ENCODE assay signal across 7 cellular contexts in genomic region chr11:113773092-113773415, GRCh38. TPM values are rescaled to one million over a fixed set of nuclear protein-coding genes. Genes with fewer than 3 reads are reported as not detected.
DNase-seq lines count a peak whose midpoint lies in the region; ATAC-seq and TF ChIP-seq lines count a peak whose summit lies in the region.

No MANE protein-coding gene starts in this region.

- TF ChIP-seq POLR2A in adrenal gland (IDR thresholded peaks at IDR 0.05), result no peak

- intact Hi-C loops in adrenal gland (cut with DNase I), result no loop called here

- ATAC-seq in stimulated activated naive CD8-positive, alpha-beta T cell treated with anti-CD3 and anti-CD28 coated beads, Interleukin-15, amount 100 ng/mL, for 72 hours, result no peak
- no peak for ATAC-seq in GM19035 (IDR thresholded peaks at IDR 0.05; ENCODE audit: unreplicated experiment)

- H3K4me1 ChIP-seq in adrenal gland (replicated peaks in 1 of 2), result peaks cover 5 to 20% of the 10 kb centered on the region in 2 donors

- peaks cover 0 to 5% of the 10 kb centered on the region in 2 donors for H3K36me3 ChIP-seq in adrenal gland (replicated peaks in 1 of 2)

- no peaks in the 10 kb centered on the region for H3K27me3 Mint-ChIP-seq in stimulated activated naive CD8-positive, alpha-beta T cell treated with anti-CD3 and anti-CD28 coated beads, Interleukin-15, amount 100 ng/mL, for 72 hours

- H3K4me3 Mint-ChIP-seq in stimulated activated naive CD8-positive, alpha-beta T cell treated with anti-CD3 and anti-CD28 coated beads, Interleukin-15, amount 100 ng/mL, for 72 hours, result peak overlapping the region; percentile 86 to 100

- peaks cover 25% of the 10 kb centered on the region for H3K4me1 Mint-ChIP-seq in stimulated activated naive CD8-positive, alpha-beta T cell treated with anti-CD3 and anti-CD28 coated beads, Interleukin-15, amount 100 ng/mL, for 72 hours

- no peak for DNase-seq in GM12864 (ENCODE audit: low read depth)
- DNase-seq in HuH-7 (ENCODE audit: low spot score), result peak; percentile 36
- DNase-seq in adrenal gland, result peak in 4 of 7 donors; percentile 11 to 59 (median 23)
- DNase-seq in iPS-NIHi11 (ENCODE audit: low spot score), result peak; percentile 37
- no peak for DNase-seq in stimulated activated naive CD8-positive, alpha-beta T cell treated with anti-CD3 and anti-CD28 coated beads, Interleukin-15, amount 100 ng/mL, for 72 hours
- DNase-seq in COR-L47 (lab: John Stamatoyannopoulos, UW), result no peak

- peak overlapping the region; percentile 41 to 84 (median 83) for H3K27ac ChIP-seq in adrenal gland

- peak overlapping the region; percentile 96 to 100 for H3K27ac Mint-ChIP-seq in stimulated activated naive CD8-positive, alpha-beta T cell treated with anti-CD3 and anti-CD28 coated beads, Interleukin-15, amount 100 ng/mL, for 72 hours

- 0 to 1% (median 1%) methylated on average over 10 of the region's 10 CpGs for WGBS in adrenal gland, 4 donors

- H3K4me3 ChIP-seq in GM12864 (ENCODE audit: low read depth, low read length), result peak overlapping the region; percentile 100
- H3K4me3 ChIP-seq in adrenal gland, result peak overlapping the region; percentile 49 to 98 (median 83)

- H3K9me3 Mint-ChIP-seq in stimulated activated naive CD8-positive, alpha-beta T cell treated with anti-CD3 and anti-CD28 coated beads, Interleukin-15, amount 100 ng/mL, for 72 hours, result no peaks in the 10 kb centered on the region

- TF ChIP-seq CTCF in GM12864 (IDR thresholded peaks at IDR 0.05; ENCODE audit: low read depth, low read length, missing control alignments) (no peak), adrenal gland (IDR thresholded peaks at IDR 0.05) (no peak)

- H3K9me3 ChIP-seq in adrenal gland (replicated peaks in 1 of 3), result no peaks in the 10 kb centered on the region

- H3K27me3 ChIP-seq in adrenal gland, result no peaks in the 10 kb centered on the region

RNA-seq across cellular contexts. Expression of gene ZW10, which starts 0.4 kb away (rescaled TPM):
- total RNA-seq in adrenal gland, result 10 to 100 TPM in 5 of 8 donors, 1 to 10 TPM in 3; 4.1 to 15.9 (median 11.0) TPM
- 10 to 100 TPM in 1 of 3 donors, 1 to 10 TPM in 2; 3.2 to 24.3 (median 3.4) TPM for polyA plus RNA-seq in adrenal gland

RNA-seq across cellular contexts. Expression of gene CLDN25, which starts 6.5 kb away (rescaled TPM):
- not detected for total RNA-seq in adrenal gland
- not detected for polyA plus RNA-seq in adrenal gland

Comparison
In these comparisons a context has a peak if more than half of its experiments do, and no peak if none do; other contexts are left out.
1. DNase-seq: peak in HuH-7 (single experiment), adrenal gland (4 of 7) and iPS-NIHi11 (single experiment); none in GM12864 (single experiment), stimulated activated naive CD8-positive, alpha-beta T cell treated with anti-CD3 and anti-CD28 coated beads, Interleukin-15, amount 100 ng/mL, for 72 hours (0 of 2) and COR-L47 (single experiment).